ENCODE assay signal across 14 cellular contexts in genomic region chr10:75008952-75009351, GRCh38.
"Had no signal": no experiment of that assay in that cellular context is flagged by ENCODE, and none has a peak within 500 bp of the region (broad histone marks: within the 10 kb centered on the region; RNA-seq: fewer than 3 reads in every experiment).

No MANE protein-coding gene starts in this region.

- H3K9me3 Mint-ChIP-seq: activated CD4-positive, alpha-beta memory T cell treated with anti-CD3 and anti-CD28 coated beads for 36 hours; naive B cell had no signal

- H3K27me3 ChIP-seq: cardiac muscle cell, dorsolateral prefrontal cortex, gastroesophageal sphincter, left lung had no signal

- ATAC-seq: activated CD4-positive, CD25-positive, alpha-beta regulatory T cell treated with anti-CD3 and anti-CD28 coated beads, Interleukin-2, amount 50 U/mL, for 24 hours; gastroesophageal sphincter; left lung had no signal

- H3K4me3 Mint-ChIP-seq: activated CD4-positive, alpha-beta memory T cell treated with anti-CD3 and anti-CD28 coated beads for 36 hours; activated T-helper 1 cell treated with anti-CD3 and anti-CD28 coated beads, Interleukin-12 subunit alpha, Interleukin-12 subunit beta, Interleukin-2, Interleukin-4 antibody, amounts not matched to agents 30 ng/mL and 10 ng/mL and 1 ng/mL, durations not matched to agents 14 hours and 24 hours and 36 hours had no signal

- H3K4me3 ChIP-seq: cardiac muscle cell, dorsolateral prefrontal cortex, gastroesophageal sphincter, left lung had no signal

- H3K9me3 ChIP-seq: gastroesophageal sphincter, left lung had no signal

- H3K27me3 Mint-ChIP-seq: activated CD4-positive, alpha-beta memory T cell treated with anti-CD3 and anti-CD28 coated beads for 36 hours; naive B cell had no signal

- DNase-seq: activated CD4-positive, alpha-beta memory T cell treated with anti-CD3 and anti-CD28 coated beads for 36 hours; activated CD8-positive, alpha-beta memory T cell treated with anti-CD3 and anti-CD28 coated beads, Interleukin-2, amount 50 U/mL, for 48 hours; activated naive CD4-positive, alpha-beta T cell treated with Interleukin-2 at 50 U/mL for 16 hours; dorsolateral prefrontal cortex; kidney; left lung; mammary epithelial cell; naive B cell; stimulated activated CD4-positive, alpha-beta T cell treated with anti-CD3 and anti-CD28 coated beads, Interleukin-1b, Interleukin-23, amount 100 ng/mL, for 48 hours; T-helper 9 cell had no signal

- H3K27ac Mint-ChIP-seq: activated T-helper 1 cell treated with anti-CD3 and anti-CD28 coated beads, Interleukin-12 subunit alpha, Interleukin-12 subunit beta, Interleukin-2, Interleukin-4 antibody, amounts not matched to agents 30 ng/mL and 10 ng/mL and 1 ng/mL, durations not matched to agents 14 hours and 24 hours and 36 hours had no signal

- H3K27ac ChIP-seq: cardiac muscle cell, dorsolateral prefrontal cortex, gastroesophageal sphincter had no signal
